In the genomic region with DNA sequence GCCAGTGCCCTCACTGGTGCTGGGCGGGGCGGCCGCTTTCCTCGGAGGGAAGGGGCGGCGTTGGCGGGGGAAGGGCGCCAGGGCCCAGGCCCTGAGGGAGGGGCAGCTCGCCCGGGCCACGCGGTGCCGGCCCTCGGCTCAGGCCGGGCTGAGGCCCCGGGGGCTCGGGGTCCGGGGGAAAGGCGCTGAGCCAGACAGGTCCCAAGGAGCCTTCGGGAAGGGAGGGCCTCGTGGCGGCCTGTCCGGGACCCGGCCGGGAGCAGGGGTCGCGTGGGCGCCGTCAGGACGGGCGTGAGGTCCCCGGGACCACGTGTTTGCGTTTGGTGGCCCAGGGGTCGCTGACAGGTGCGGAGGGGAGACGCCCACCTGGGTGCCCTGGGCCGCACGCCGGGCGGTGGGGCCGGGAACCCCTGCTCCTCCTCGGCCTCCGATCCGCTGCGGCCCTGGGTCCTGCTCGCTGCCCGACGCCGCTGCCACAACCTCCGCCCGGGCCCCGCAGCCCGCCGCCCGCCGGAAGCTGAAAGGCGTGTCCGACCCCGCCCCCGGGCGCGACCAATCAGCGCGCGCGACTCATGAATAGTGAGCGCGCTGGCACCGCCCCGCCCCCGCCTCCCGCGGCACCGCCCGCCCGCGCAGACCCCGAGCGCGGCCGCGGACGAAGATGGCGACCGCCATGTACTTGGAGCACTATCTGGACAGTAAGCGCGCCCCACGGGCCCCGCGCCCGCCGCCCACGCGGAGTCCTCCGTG, we compare ENCODE assay signal across 8 cellular contexts. TPM values are rescaled to one million over a fixed set of nuclear protein-coding genes. Genes with fewer than 3 reads are reported as not detected.
DNase-seq lines count a peak whose midpoint lies in the region; ATAC-seq and TF ChIP-seq lines count a peak whose summit lies in the region.

A gene (plus strand): TSS at position 635 of the 750 bp plus-strand sequence. CDS start 27 bp downstream, at position 662.

- H3K36me3 ChIP-seq in left ventricle myocardium inferior, result peaks cover 20% of the 10 kb centered on the region
- peaks cover 3 to 19% of the 10 kb centered on the region in 2 donors for H3K36me3 ChIP-seq in psoas muscle (ENCODE audit: insufficient read depth in 1 of 2, low read depth in 1 of 2)

- H3K27me3 ChIP-seq in left ventricle myocardium inferior (ENCODE audit: low read depth) (no peaks in the 10 kb centered on the region), psoas muscle (ENCODE audit: insufficient read depth in 3 of 3, low read length in 2 of 3) (no peaks in the 10 kb centered on the region)

- H3K36me3 Mint-ChIP-seq in T-helper 17 cell (ENCODE audit: low read depth), result peaks cover 3% of the 10 kb centered on the region

- peak within 1 kb of the TSS; percentile 73 for H3K27ac Mint-ChIP-seq in T-helper 17 cell

- H3K27me3 Mint-ChIP-seq in T-helper 17 cell, result no peaks in the 10 kb centered on the region

- DNase-seq in NCI-H146 treated with DMSO at 0.1 percent for 48 hours (lab: John Stamatoyannopoulos, UW; ENCODE audit: unreplicated experiment) (peak; percentile 55), T-helper 17 cell (peak; percentile 93 to 98 (median 96)), amniotic stem cell (lab: John Stamatoyannopoulos, UW) (peak; percentile 79), left ventricle myocardium inferior (peak; percentile 98), psoas muscle (peak; percentile 99), ureter (ENCODE audit: low spot score) (peak; percentile 97)

- WGBS in psoas muscle, 3 donors, result 0 to 1% (median 0%) methylated on average over 48 to 95 of the region's 96 CpGs

- H3K4me1 ChIP-seq in left ventricle myocardium inferior (peaks cover 25% of the 10 kb centered on the region), psoas muscle (peaks cover 8% of the 10 kb centered on the region)

- H3K9me3 ChIP-seq in T-helper 17 cell (ENCODE audit: control insufficient read depth, low read length, poor library complexity, severe bottlenecking) (no peaks in the 10 kb centered on the region), left ventricle myocardium inferior (replicated peaks) (peaks cover 3% of the 10 kb centered on the region), psoas muscle (peaks cover 4% of the 10 kb centered on the region)

- TF ChIP-seq CTCF in left ventricle myocardium inferior (IDR thresholded peaks at IDR 0.05; ENCODE audit: borderline replicate concordance), result peak; percentile 57
- no peak for TF ChIP-seq CTCF in psoas muscle (IDR thresholded peaks at IDR 0.05)

- peak within 1 kb of the TSS; percentile 94 for H3K4me3 Mint-ChIP-seq in T-helper 17 cell

- H3K4me3 ChIP-seq in left ventricle myocardium inferior (peak within 1 kb of the TSS; percentile 92), psoas muscle (peak within 1 kb of the TSS; percentile 95)

- peaks cover 15% of the 10 kb centered on the region for H3K4me1 Mint-ChIP-seq in T-helper 17 cell

- H3K27ac ChIP-seq in left ventricle myocardium inferior (replicated peaks), result peak within 1 kb of the TSS; percentile 96
- peak within 1 kb of the TSS; percentile 97 for H3K27ac ChIP-seq in psoas muscle

- peak; percentile 62 for ATAC-seq in GM18498 (IDR thresholded peaks at IDR 0.05; ENCODE audit: unreplicated experiment)
- peak; percentile 43 for ATAC-seq in HG02884 (IDR thresholded peaks at IDR 0.05; ENCODE audit: unreplicated experiment)
- peak; percentile 76 for ATAC-seq in T-helper 17 cell
- ATAC-seq in psoas muscle, result peak; percentile 86 to 88 (median 87)

- intact Hi-C loops in left ventricle myocardium inferior (cut with micrococcal nuclease) (no loop called here), psoas muscle (cut with DNase I) (no loop called here)

RNA-seq across cellular contexts. Expression of the gene that starts here (rescaled TPM):
- 10 to 100 TPM; 50.2 to 60.8 TPM for total RNA-seq in T-helper 17 cell
- 20.0 TPM for total RNA-seq in left ventricle myocardium inferior
- 10 to 100 TPM; 16.7 to 20.5 (median 17.9) TPM for total RNA-seq in psoas muscle
- polyA plus RNA-seq in psoas muscle, result 10 to 100 TPM; 14.5 to 25.4 (median 22.9) TPM
- total RNA-seq in ureter, result 48.0 TPM

Comparison
In these comparisons a context has a peak if more than half of its experiments do, and no peak if none do; other contexts are left out.
1. Peak in every context shown above with its lines: DNase-seq, ATAC-seq, H3K4me3 ChIP-seq and H3K27ac ChIP-seq.